ENCODE assay signal across 11 cellular contexts in the genomic region with DNA sequence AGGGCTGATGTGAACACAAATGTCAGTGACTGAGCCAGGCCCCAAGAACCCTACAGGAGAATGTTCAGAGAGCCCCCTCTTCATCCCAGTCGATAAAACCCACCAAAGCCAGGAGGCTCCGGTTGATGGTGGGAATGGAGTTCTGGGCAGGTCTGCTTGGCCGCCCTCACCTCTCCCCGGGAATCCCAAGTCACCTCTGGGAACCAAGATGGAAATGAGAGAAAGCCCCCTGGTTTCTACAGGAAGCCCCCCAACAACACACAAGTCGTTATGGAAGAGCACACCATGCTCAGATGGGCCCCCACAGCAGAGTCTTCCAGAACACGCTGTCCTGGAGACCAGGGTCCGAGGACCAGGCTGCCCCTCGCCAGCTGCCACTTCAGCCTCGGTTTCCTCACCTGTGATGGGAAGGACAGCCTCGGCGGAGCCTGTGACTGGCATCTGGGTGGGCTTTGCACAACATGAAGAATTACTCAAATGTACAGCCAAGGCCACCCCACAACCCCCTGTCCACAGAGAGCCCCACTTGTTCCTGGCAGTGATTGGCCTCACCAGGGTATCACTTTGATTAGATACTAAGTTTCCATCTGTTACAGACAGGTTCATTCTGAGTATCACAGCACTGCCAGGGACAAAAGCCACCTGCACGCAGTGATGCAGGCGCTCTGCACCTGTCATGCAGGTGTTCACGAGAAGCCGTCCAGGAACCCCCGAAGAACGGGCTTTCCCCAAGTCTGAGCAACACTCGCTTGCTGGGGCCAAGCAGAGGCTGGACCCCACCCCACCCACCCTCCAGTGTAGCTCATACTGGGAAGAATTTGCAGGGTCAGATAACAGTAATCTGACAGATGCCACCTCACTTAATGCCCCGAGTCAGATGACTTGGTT. TPM values are rescaled to one million over a fixed set of nuclear protein-coding genes. Genes with fewer than 3 reads are reported as not detected.
DNase-seq lines count a peak whose midpoint lies in the region; ATAC-seq and TF ChIP-seq lines count a peak whose summit lies in the region.
"Had no signal": no experiment of that assay in that cellular context is flagged by ENCODE, and none has a peak within 500 bp of the region (broad histone marks: within the 10 kb centered on the region; RNA-seq: fewer than 3 reads in every experiment).

No MANE protein-coding gene starts in this region.

- no peaks in the 10 kb centered on the region for H4K20me1 ChIP-seq in OCI-LY1 (ENCODE audit: insufficient read depth, low read length)

- H3F3A ChIP-seq in OCI-LY1 (ENCODE audit: insufficient read depth, low read length) = no peaks in the 10 kb centered on the region

- H3K9me3 Mint-ChIP-seq in naive B cell = no peaks in the 10 kb centered on the region
- H3K9me3 Mint-ChIP-seq: nephron had no signal

- TF ChIP-seq CTCF in OCI-LY1 (IDR thresholded peaks at IDR 0.05; ENCODE audit: low read length) = no peak
- TF ChIP-seq CTCF in left lung (IDR thresholded peaks at IDR 0.05) = no peak
- no peak for TF ChIP-seq CTCF in GM13977 (IDR thresholded peaks at IDR 0.05; ENCODE audit: extremely low read depth, insufficient read depth, missing control alignments)

- H3K27me3 ChIP-seq in OCI-LY1 (ENCODE audit: insufficient read depth, low read length) (no peaks in the 10 kb centered on the region), left lung (no peaks in the 10 kb centered on the region)

- no peaks in the 10 kb centered on the region for H3K9me3 ChIP-seq in OCI-LY1 (ENCODE audit: low read length)
- H3K9me3 ChIP-seq in left lung = no peaks in the 10 kb centered on the region

- peak overlapping the region in 4 of 6 donors; percentile 56 to 75 (median 66) for H3K27ac Mint-ChIP-seq in naive B cell
- H3K27ac Mint-ChIP-seq: activated naive CD4-positive, alpha-beta T cell treated with anti-CD3 and anti-CD28 coated beads, Interleukin-2, amount 50 U/mL, for 72 hours; nephron had no signal

- in situ Hi-C loops in GM13977 (cut with MboI; ENCODE audit: low pct_unique_long_range_greater_than_20kb, low sequenced_read_pairs, unreplicated experiment) = no loop called here

- H3K4me3 ChIP-seq in OCI-LY1 (ENCODE audit: low read depth, low read length, poor library complexity, severe bottlenecking) (no peak overlapping the region), left lung (no peak overlapping the region)
- H3K4me3 ChIP-seq: lung had no signal

- H3K4me2 ChIP-seq in OCI-LY1 (ENCODE audit: low read length) = no peak overlapping the region

- no peaks in the 10 kb centered on the region for H3K9me2 ChIP-seq in OCI-LY1 (ENCODE audit: low read depth, low read length)

- no peak overlapping the region for H2AFZ ChIP-seq in OCI-LY1 (ENCODE audit: low read length)

- peaks cover 49% of the 10 kb centered on the region for H3K36me3 ChIP-seq in OCI-LY1 (ENCODE audit: insufficient read depth, low read length)
- peaks cover 0 to 96% of the 10 kb centered on the region in 2 donors for H3K36me3 ChIP-seq in left lung

- H3K4me1 ChIP-seq in OCI-LY1 (ENCODE audit: insufficient read depth, low read length, severe bottlenecking) (peaks cover 33% of the 10 kb centered on the region), left lung (peaks cover 7 to 42% of the 10 kb centered on the region in 2 donors)

- H3K79me2 ChIP-seq in OCI-LY1 (ENCODE audit: insufficient read depth, low read length) = no peaks in the 10 kb centered on the region

- peaks cover 37 to 49% (median 38%) of the 10 kb centered on the region in 3 donors for H3K4me1 Mint-ChIP-seq in naive B cell

- peak overlapping the region in 1 of 8 donors; percentile 15 for H3K4me3 Mint-ChIP-seq in naive B cell
- H3K4me3 Mint-ChIP-seq: nephron had no signal

- peak overlapping the region; percentile 42 for H3K27ac ChIP-seq in OCI-LY1 (ENCODE audit: low read depth, low read length, poor library complexity, severe bottlenecking)
- no peak overlapping the region for H3K27ac ChIP-seq in left lung

- H3K36me3 Mint-ChIP-seq in naive B cell = peaks cover 14 to 35% of the 10 kb centered on the region in 2 donors

- DNase-seq in NCI-H1105 treated with DMSO at 0.1 percent for 48 hours (lab: John Stamatoyannopoulos, UW) = peak; percentile 7
- DNase-seq in NCI-H1105 (lab: John Stamatoyannopoulos, UW) = no peak
- DNase-seq in naive B cell = no peak
- no peak for DNase-seq in left lung
- DNase-seq in GM13977 (ENCODE audit: low spot score) = no peak

- no peak overlapping the region for H3K9ac ChIP-seq in OCI-LY1 (ENCODE audit: low read length)

- intact Hi-C loops in left lung (cut with DNase I) = loop anchor here in 1 of 2 donors (2.0 kb wide), 1 partner anchor 162 kb away; a partner anchor contains a TSS

- ATAC-seq in GM18909 (IDR thresholded peaks at IDR 0.05; ENCODE audit: poor library complexity, unreplicated experiment) (peak; percentile 0), naive B cell (ENCODE audit: low read depth in 2 of 2) (no peak), left lung (no peak), GM21447 (IDR thresholded peaks at IDR 0.05; ENCODE audit: unreplicated experiment) (no peak)

- no peaks in the 10 kb centered on the region for H3K27me3 Mint-ChIP-seq in naive B cell

RNA-seq across cellular contexts. Expression of a gene that starts 57.6 kb away (rescaled TPM):
- polyA plus RNA-seq in naive B cell (ENCODE audit: low read depth in 6 of 6) = not detected
- 10 to 100 TPM in 1 of 2 donors, 1 to 10 TPM in 1; 6.9 to 21.5 TPM for total RNA-seq in left lung
